ENCODE assay signal across 31 cellular contexts in genomic region chr6:79798841-79799240, GRCh38.
"Had no signal": no experiment of that assay in that cellular context is flagged by ENCODE, and none has a peak within 500 bp of the region (broad histone marks: within the 10 kb centered on the region; RNA-seq: fewer than 3 reads in every experiment).

No MANE protein-coding gene starts in this region.

- H3K36me3 ChIP-seq: ascending aorta, breast epithelium, cardiac muscle cell, colonic mucosa, esophagus squamous epithelium, gastroesophageal sphincter, heart right ventricle had no signal

- H3K9me3 ChIP-seq: ascending aorta, breast epithelium, colonic mucosa, esophagus squamous epithelium, gastroesophageal sphincter, heart right ventricle had no signal

- H3K9me3 Mint-ChIP-seq: activated CD4-positive, alpha-beta memory T cell treated with anti-CD3 and anti-CD28 coated beads, Interleukin-2, amount 10 ng/mL, durations not matched to agents 7 days and 5 days; activated CD4-positive, alpha-beta T cell treated with anti-CD3 and anti-CD28 coated beads, Interleukin-2, amount 10 ng/mL, durations not matched to agents 7 days and 5 days; activated naive CD4-positive, alpha-beta T cell treated with anti-CD3 and anti-CD28 coated beads, Interleukin-2, amount 10 ng/mL, durations not matched to agents 7 days and 5 days; activated naive CD4-positive, alpha-beta T cell treated with anti-CD3 and anti-CD28 coated beads, Interleukin-2, amount 50 U/mL, for 72 hours; activated naive CD8-positive, alpha-beta T cell treated with anti-CD3 and anti-CD28 coated beads, Interleukin-2, amount 10 ng/mL, durations not matched to agents 7 days and 5 days; activated T-cell treated with anti-CD3 and anti-CD28 coated beads, Interleukin-2, amount 50 U/mL, for 24 hours; activated T-cell treated with anti-CD3 and anti-CD28 coated beads, Interleukin-2, amount 50 U/mL, for 72 hours; brain; effector memory CD8-positive, alpha-beta T cell had no signal

- H3K27ac Mint-ChIP-seq: activated CD4-positive, alpha-beta memory T cell treated with anti-CD3 and anti-CD28 coated beads, Interleukin-2, amount 10 ng/mL, durations not matched to agents 7 days and 5 days; activated CD4-positive, alpha-beta T cell treated with anti-CD3 and anti-CD28 coated beads for 36 hours; activated CD4-positive, alpha-beta T cell treated with anti-CD3 and anti-CD28 coated beads, Interleukin-2, amount 10 ng/mL, durations not matched to agents 7 days and 5 days; activated CD8-positive, alpha-beta memory T cell treated with anti-CD3 and anti-CD28 coated beads, Interleukin-2, amount 10 ng/mL, durations not matched to agents 7 days and 5 days; activated naive CD4-positive, alpha-beta T cell treated with anti-CD3 and anti-CD28 coated beads, Interleukin-2, amount 10 ng/mL, durations not matched to agents 7 days and 5 days; activated naive CD4-positive, alpha-beta T cell treated with anti-CD3 and anti-CD28 coated beads, Interleukin-2, amount 50 U/mL, for 72 hours; activated naive CD8-positive, alpha-beta T cell treated with anti-CD3 and anti-CD28 coated beads, Interleukin-2, amount 10 ng/mL, durations not matched to agents 7 days and 5 days; activated T-cell treated with anti-CD3 and anti-CD28 coated beads, Interleukin-2, amount 50 U/mL, for 24 hours; activated T-cell treated with anti-CD3 and anti-CD28 coated beads, Interleukin-2, amount 50 U/mL, for 72 hours; brain; effector memory CD8-positive, alpha-beta T cell had no signal

- DNase-seq: activated CD4-positive, alpha-beta memory T cell treated with anti-CD3 and anti-CD28 coated beads, Interleukin-2, amount 10 ng/mL, durations not matched to agents 7 days and 5 days; activated CD4-positive, alpha-beta T cell treated with anti-CD3 and anti-CD28 coated beads for 36 hours; activated CD4-positive, alpha-beta T cell treated with anti-CD3 and anti-CD28 coated beads, Interleukin-2, amount 10 ng/mL, durations not matched to agents 7 days and 5 days; activated CD4-positive, alpha-beta T cell treated with anti-CD3 and anti-CD28 coated beads, Interleukin-2, amount 50 U/mL, for 4 hours; activated CD4-positive, CD25-positive, alpha-beta regulatory T cell; activated CD4-positive, CD25-positive, alpha-beta regulatory T cell treated with anti-CD3 and anti-CD28 coated beads, Interleukin-2, amount 50 U/mL, for 72 hours; activated CD8-positive, alpha-beta memory T cell treated with anti-CD3 and anti-CD28 coated beads, Interleukin-2, amount 10 ng/mL, durations not matched to agents 7 days and 5 days; activated CD8-positive, alpha-beta memory T cell treated with anti-CD3 and anti-CD28 coated beads, Interleukin-2, amount 50 U/mL, for 4 hours; activated gamma-delta T cell; activated naive CD4-positive, alpha-beta T cell; activated naive CD4-positive, alpha-beta T cell treated with anti-CD3 and anti-CD28 coated beads, Interleukin-2, amount 10 ng/mL, durations not matched to agents 7 days and 5 days; activated naive CD8-positive, alpha-beta T cell treated with anti-CD3 and anti-CD28 coated beads, Interleukin-2, amount 10 ng/mL, durations not matched to agents 7 days and 5 days; activated T-cell treated with anti-CD3 and anti-CD28 coated beads, Interleukin-2, amount 50 U/mL, for 24 hours; activated T-cell treated with anti-CD3 and anti-CD28 coated beads, Interleukin-2, amount 50 U/mL, for 72 hours; central memory CD4-positive, alpha-beta T cell; cerebellar nuclear complex; colonic mucosa; dermis blood vessel endothelial cell; effector CD4-positive, alpha-beta T cell; effector memory CD8-positive, alpha-beta T cell; erythroblast; esophagus squamous epithelium; foreskin melanocyte; heart right ventricle; T-helper 2 cell had no signal

- H3K36me3 Mint-ChIP-seq: activated CD8-positive, alpha-beta memory T cell treated with anti-CD3 and anti-CD28 coated beads, Interleukin-2, amount 10 ng/mL, durations not matched to agents 7 days and 5 days; activated naive CD4-positive, alpha-beta T cell treated with anti-CD3 and anti-CD28 coated beads, Interleukin-2, amount 10 ng/mL, durations not matched to agents 7 days and 5 days; activated naive CD4-positive, alpha-beta T cell treated with anti-CD3 and anti-CD28 coated beads, Interleukin-2, amount 50 U/mL, for 72 hours; activated naive CD8-positive, alpha-beta T cell treated with anti-CD3 and anti-CD28 coated beads, Interleukin-2, amount 10 ng/mL, durations not matched to agents 7 days and 5 days; brain had no signal

- H3K4me3 Mint-ChIP-seq: activated CD4-positive, alpha-beta memory T cell treated with anti-CD3 and anti-CD28 coated beads, Interleukin-2, amount 10 ng/mL, durations not matched to agents 7 days and 5 days; activated CD4-positive, alpha-beta T cell treated with anti-CD3 and anti-CD28 coated beads for 36 hours; activated CD4-positive, alpha-beta T cell treated with anti-CD3 and anti-CD28 coated beads, Interleukin-2, amount 10 ng/mL, durations not matched to agents 7 days and 5 days; activated CD8-positive, alpha-beta memory T cell treated with anti-CD3 and anti-CD28 coated beads, Interleukin-2, amount 10 ng/mL, durations not matched to agents 7 days and 5 days; activated naive CD4-positive, alpha-beta T cell treated with anti-CD3 and anti-CD28 coated beads, Interleukin-2, amount 10 ng/mL, durations not matched to agents 7 days and 5 days; activated naive CD8-positive, alpha-beta T cell treated with anti-CD3 and anti-CD28 coated beads, Interleukin-2, amount 10 ng/mL, durations not matched to agents 7 days and 5 days; activated T-cell treated with anti-CD3 and anti-CD28 coated beads, Interleukin-2, amount 50 U/mL, for 24 hours; activated T-cell treated with anti-CD3 and anti-CD28 coated beads, Interleukin-2, amount 50 U/mL, for 72 hours; brain; effector memory CD8-positive, alpha-beta T cell had no signal

- H3K27me3 Mint-ChIP-seq: activated CD4-positive, alpha-beta T cell treated with anti-CD3 and anti-CD28 coated beads for 36 hours had no signal

- H3K4me3 ChIP-seq: ascending aorta, breast epithelium, cardiac muscle cell, colonic mucosa, esophagus squamous epithelium, gastroesophageal sphincter, heart right ventricle had no signal

- H3K27ac ChIP-seq: ascending aorta, breast epithelium, cardiac muscle cell, colonic mucosa, esophagus squamous epithelium, gastroesophageal sphincter, heart right ventricle had no signal

- H3K27me3 ChIP-seq: ascending aorta, breast epithelium, cardiac muscle cell, colonic mucosa, esophagus squamous epithelium, gastroesophageal sphincter had no signal

- H3K4me1 Mint-ChIP-seq: activated CD4-positive, alpha-beta T cell treated with anti-CD3 and anti-CD28 coated beads for 36 hours; activated naive CD4-positive, alpha-beta T cell treated with anti-CD3 and anti-CD28 coated beads, Interleukin-2, amount 10 ng/mL, durations not matched to agents 7 days and 5 days had no signal

- ATAC-seq: activated CD4-positive, alpha-beta T cell treated with anti-CD3 and anti-CD28 coated beads for 36 hours; activated CD8-positive, alpha-beta memory T cell treated with anti-CD3 and anti-CD28 coated beads, Interleukin-2, amount 10 ng/mL, durations not matched to agents 7 days and 5 days; effector memory CD8-positive, alpha-beta T cell; gastroesophageal sphincter; heart right ventricle had no signal
